In genomic region chr11:1516273-1517067, GRCh38 we compare ENCODE assay signal across 11 cellular contexts. TPM values are rescaled to one million over a fixed set of nuclear protein-coding genes. Genes with fewer than 3 reads are reported as not detected.
DNase-seq lines count a peak whose midpoint lies in the region; ATAC-seq and TF ChIP-seq lines count a peak whose summit lies in the region.
"Had no signal": no experiment of that assay in that cellular context is flagged by ENCODE, and none has a peak within 500 bp of the region (broad histone marks: within the 10 kb centered on the region; RNA-seq: fewer than 3 reads in every experiment).

No MANE protein-coding gene starts in this region.

- H3K4me3 Mint-ChIP-seq in osteocyte (ENCODE audit: unreplicated experiment), result no peak overlapping the region

- intact Hi-C loops in left cardiac atrium (cut with DNase I), result loop anchor here in 1 of 2 donors (2.0 to 10.0 kb wide), 3 partner anchors 62 to 314 kb away; no protein-coding TSS in a partner anchor
- intact Hi-C loops in Right ventricle myocardium superior (cut with DNase I), result loop anchor here (5.0 kb wide), 1 partner anchor 314 kb away; no protein-coding TSS in a partner anchor

- H3K79me2 ChIP-seq in OCI-LY3 (ENCODE audit: low read length), result peaks cover 47% of the 10 kb centered on the region

- peak overlapping the region; percentile 44 for H3K4me2 ChIP-seq in OCI-LY3 (ENCODE audit: low read length)

- H3K4me3 ChIP-seq in OCI-LY3 (ENCODE audit: low read length) (peak overlapping the region; percentile 28; the same call in 1 of the 2 replicates), choroid plexus epithelial cell (ENCODE audit: low read depth, low read length) (no peak overlapping the region)
- H3K4me3 ChIP-seq: smooth muscle cell had no signal

- H2AFZ ChIP-seq in OCI-LY3 (ENCODE audit: low read depth, low read length), result no peak overlapping the region

- H3K27ac ChIP-seq in OCI-LY3 (ENCODE audit: low read length), result no peak overlapping the region
- H3K27ac ChIP-seq: C4-2B had no signal

- H3K27me3 ChIP-seq in OCI-LY3 (ENCODE audit: low read depth, low read length), result no peaks in the 10 kb centered on the region

- H4K20me1 ChIP-seq in OCI-LY3 (ENCODE audit: insufficient read depth, low read length), result peaks cover 45% of the 10 kb centered on the region

- ATAC-seq in left cardiac atrium (no peak), Right ventricle myocardium superior (ENCODE audit: poor library complexity) (no peak), HG02870 (IDR thresholded peaks at IDR 0.05; ENCODE audit: unreplicated experiment) (no peak), HG02885 (IDR thresholded peaks at IDR 0.05; ENCODE audit: poor library complexity, unreplicated experiment) (no peak)

- peaks cover 2% of the 10 kb centered on the region for H3K36me3 Mint-ChIP-seq in osteocyte (ENCODE audit: unreplicated experiment)

- H3K4me1 Mint-ChIP-seq in osteocyte (ENCODE audit: unreplicated experiment), result peaks cover 41% of the 10 kb centered on the region

- H3K9me3 ChIP-seq in OCI-LY3 (ENCODE audit: insufficient read depth, low read length), result no peaks in the 10 kb centered on the region

- H3K36me3 ChIP-seq in OCI-LY3 (replicated peaks; ENCODE audit: low read depth, low read length), result no peaks in the 10 kb centered on the region

- 0 out of 2 replicates have a peak overlapping the region, but pooled peaks have one; percentile 24 for H3K9ac ChIP-seq in OCI-LY3 (ENCODE audit: low read length)

- H3K4me1 ChIP-seq in OCI-LY3 (ENCODE audit: low read length), result peaks cover 47% of the 10 kb centered on the region

- peak overlapping the region; percentile 79 for H3K27ac Mint-ChIP-seq in osteocyte (ENCODE audit: unreplicated experiment)

- DNase-seq in left cardiac atrium (peak; percentile 16), Right ventricle myocardium superior (no peak), choroid plexus epithelial cell (ENCODE audit: low read depth) (peak; percentile 26), osteocyte (ENCODE audit: extremely low spot score, unreplicated experiment) (no peak), OCI-M2 (lab: John Stamatoyannopoulos, UW; ENCODE audit: unreplicated experiment) (no peak)

- H3K9me3 Mint-ChIP-seq in osteocyte (ENCODE audit: unreplicated experiment), result no peaks in the 10 kb centered on the region
- H3K9me3 Mint-ChIP-seq: naive thymus-derived CD4-positive, alpha-beta T cell had no signal

- no peaks in the 10 kb centered on the region for H3K27me3 Mint-ChIP-seq in osteocyte (ENCODE audit: unreplicated experiment)
- H3K27me3 Mint-ChIP-seq: naive thymus-derived CD4-positive, alpha-beta T cell had no signal

- TF ChIP-seq CTCF in OCI-LY3 (IDR thresholded peaks at IDR 0.05; ENCODE audit: low read depth, low read length) (no peak), choroid plexus epithelial cell (conservative IDR thresholded peaks at IDR 0.05; ENCODE audit: low read depth, low read length) (no peak), osteocyte (IDR thresholded peaks at IDR 0.05) (no peak)

RNA-seq across cellular contexts. Expression of gene MOB2, which starts 29.9 kb away (rescaled TPM):
- total RNA-seq in left cardiac atrium (10 to 100 TPM; 36.6 to 44.0 TPM), Right ventricle myocardium superior (46.1 TPM), osteocyte (33.8 and 38.6 TPM in 2 replicates)

RNA-seq across cellular contexts. Expression of gene DUSP8, which starts 55.6 kb away (rescaled TPM):
- 10 to 100 TPM in 1 of 2 donors, 1 to 10 TPM in 1; 9.0 to 21.7 TPM for total RNA-seq in left cardiac atrium
- 7.7 TPM for total RNA-seq in Right ventricle myocardium superior
- 5.4 and 7.7 TPM in 2 replicates for total RNA-seq in osteocyte

Comparison
In these comparisons a context has a peak if more than half of its experiments do, and no peak if none do; other contexts are left out.
1. DNase-seq: peak in left cardiac atrium (single experiment) and choroid plexus epithelial cell (single experiment); none in Right ventricle myocardium superior (single experiment), osteocyte (single experiment) and OCI-M2 (single experiment).